8 cellular contexts compared by ENCODE assay signal in the genomic region with DNA sequence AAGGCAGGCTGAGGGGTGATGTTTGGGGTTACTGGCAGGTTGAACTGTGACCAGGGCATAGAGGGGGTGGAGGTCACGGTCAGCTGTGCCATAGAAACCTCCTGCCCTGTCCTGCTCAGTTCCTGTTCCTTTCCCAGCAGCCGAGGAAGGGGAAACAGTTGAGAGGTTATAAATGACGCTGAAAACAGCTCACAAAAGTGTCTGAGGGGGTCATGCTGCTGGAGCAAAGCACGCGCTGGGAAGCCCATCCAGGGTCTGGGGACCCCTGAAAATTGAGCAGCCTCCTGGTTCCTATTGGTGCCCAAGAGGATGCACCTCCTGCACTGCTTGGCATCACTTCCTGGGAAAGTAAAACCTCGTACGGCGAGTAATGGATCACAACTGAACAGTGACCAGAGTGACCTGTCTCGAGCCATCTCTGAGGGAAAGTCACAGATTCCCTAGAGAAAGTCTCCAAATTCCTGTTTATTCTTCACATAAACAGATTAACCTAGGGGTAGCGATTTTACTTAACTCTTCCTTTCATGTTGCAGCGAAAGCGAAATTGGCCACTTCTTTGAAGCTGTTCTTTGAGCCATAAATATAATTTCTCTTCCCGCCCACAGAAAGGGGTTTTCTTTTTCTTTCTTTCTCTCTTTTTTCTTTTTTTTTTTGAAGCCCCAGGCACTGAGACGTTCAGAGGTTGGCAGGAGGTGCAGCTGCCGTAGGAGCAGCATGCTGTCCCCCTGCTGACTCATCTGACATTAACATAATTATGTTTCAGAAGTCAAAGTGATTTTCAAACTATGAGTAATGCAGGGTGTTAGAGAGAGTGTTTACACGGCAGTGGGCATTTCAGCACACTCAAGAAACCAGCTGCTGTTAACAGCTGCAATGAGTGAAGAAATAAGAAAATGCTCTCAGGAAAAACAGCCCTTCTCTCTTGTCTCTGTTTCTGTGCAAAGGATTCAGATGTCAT. TPM values are rescaled to one million over a fixed set of nuclear protein-coding genes. Genes with fewer than 3 reads are reported as not detected.
A peak's percentile ranks its signal among the peaks of the same experiment; 100 is the strongest.
DNase-seq lines count a peak whose midpoint lies in the region; FAIRE-seq and TF ChIP-seq lines count a peak whose summit lies in the region.

No MANE protein-coding gene starts in this region.

- H3K9me3 ChIP-seq in OCI-LY3 (ENCODE audit: insufficient read depth, low read length) (no peaks in the 10 kb centered on the region), prostate gland (no peaks in the 10 kb centered on the region), vagina (no peaks in the 10 kb centered on the region)

- peaks cover 32% of the 10 kb centered on the region for H3K4me1 Mint-ChIP-seq in activated T-helper 1 cell treated with anti-CD3 and anti-CD28 coated beads, Interleukin-12 subunit alpha, Interleukin-12 subunit beta, Interleukin-2, Interleukin-4 antibody, amounts not matched to agents 30 ng/mL and 10 ng/mL and 1 ng/mL, durations not matched to agents 14 hours and 24 hours and 36 hours (ENCODE audit: low read depth)

- H3K4me3 ChIP-seq in HL-60 (replicated peaks; ENCODE audit: insufficient read depth, low read length) (peak overlapping the region; percentile 46), OCI-LY3 (ENCODE audit: low read length) (peak overlapping the region; percentile 72), prostate gland (peak overlapping the region; percentile 32 to 40), vagina (peak overlapping the region; percentile 48 to 54)

- H3K27me3 ChIP-seq in HL-60 (ENCODE audit: insufficient read depth, poor library complexity, severe bottlenecking) (no peaks in the 10 kb centered on the region), OCI-LY3 (ENCODE audit: low read depth, low read length) (no peaks in the 10 kb centered on the region), prostate gland (replicated peaks; ENCODE audit: insufficient read depth) (no peaks in the 10 kb centered on the region), vagina (no peaks in the 10 kb centered on the region)

- H3K27ac Mint-ChIP-seq in activated T-helper 1 cell treated with anti-CD3 and anti-CD28 coated beads, Interleukin-12 subunit alpha, Interleukin-12 subunit beta, Interleukin-2, Interleukin-4 antibody, amounts not matched to agents 30 ng/mL and 10 ng/mL and 1 ng/mL, durations not matched to agents 14 hours and 24 hours and 36 hours, result peak overlapping the region; percentile 94

- DNase-seq in DMS 273 (lab: John Stamatoyannopoulos, UW; ENCODE audit: unreplicated experiment), result peak; percentile 90
- DNase-seq in GM20000 (ENCODE audit: low spot score), result peak; percentile 89
- no peak for DNase-seq in HL-60 (ENCODE audit: low read depth in 1 of 2, low spot score in 1 of 2)
- DNase-seq in activated T-helper 1 cell treated with anti-CD3 and anti-CD28 coated beads, Interleukin-12 subunit alpha, Interleukin-12 subunit beta, Interleukin-2, Interleukin-4 antibody, amounts not matched to agents 30 ng/mL and 10 ng/mL and 1 ng/mL, durations not matched to agents 14 hours and 24 hours and 36 hours (ENCODE audit: low spot score), result peak; percentile 57
- peak; percentile 29 to 68 for DNase-seq in frontal cortex (ENCODE audit: low spot score in 2 of 2)
- DNase-seq in prostate gland (ENCODE audit: low spot score), result peak; percentile 40
- DNase-seq in vagina (ENCODE audit: extremely low spot score in 2 of 2), result peak in 1 of 2 donors; percentile 86

- peaks cover 2% of the 10 kb centered on the region for H3K36me3 Mint-ChIP-seq in activated T-helper 1 cell treated with anti-CD3 and anti-CD28 coated beads, Interleukin-12 subunit alpha, Interleukin-12 subunit beta, Interleukin-2, Interleukin-4 antibody, amounts not matched to agents 30 ng/mL and 10 ng/mL and 1 ng/mL, durations not matched to agents 14 hours and 24 hours and 36 hours (ENCODE audit: low read depth)

- intact Hi-C loops in activated T-helper 1 cell treated with anti-CD3 and anti-CD28 coated beads, Interleukin-12 subunit alpha, Interleukin-12 subunit beta, Interleukin-2, Interleukin-4 antibody, amounts not matched to agents 30 ng/mL and 10 ng/mL and 1 ng/mL, durations not matched to agents 14 hours and 24 hours and 36 hours (cut with micrococcal nuclease), result loop anchor here (1.0 to 5.0 kb wide), 12 partner anchors 8 to 734 kb away; a partner anchor contains a TSS
- intact Hi-C loops in prostate gland (cut with DNase I), result no loop called here
- intact Hi-C loops in vagina (cut with DNase I), result no loop called here

- H3K36me3 ChIP-seq in OCI-LY3 (replicated peaks; ENCODE audit: low read depth, low read length) (no peaks in the 10 kb centered on the region), prostate gland (no peaks in the 10 kb centered on the region), vagina (no peaks in the 10 kb centered on the region)

- WGBS in prostate gland, result 2% methylated on average over 16 of the region's 16 CpGs

- peak overlapping the region; percentile 93 for H3K4me2 ChIP-seq in OCI-LY3 (ENCODE audit: low read length)

- H3K79me2 ChIP-seq in OCI-LY3 (ENCODE audit: low read length), result no peaks in the 10 kb centered on the region

- H3K27me3 Mint-ChIP-seq in activated T-helper 1 cell treated with anti-CD3 and anti-CD28 coated beads, Interleukin-12 subunit alpha, Interleukin-12 subunit beta, Interleukin-2, Interleukin-4 antibody, amounts not matched to agents 30 ng/mL and 10 ng/mL and 1 ng/mL, durations not matched to agents 14 hours and 24 hours and 36 hours (ENCODE audit: insufficient read depth), result peaks cover 20% of the 10 kb centered on the region

- H4K20me1 ChIP-seq in OCI-LY3 (ENCODE audit: insufficient read depth, low read length), result no peaks in the 10 kb centered on the region

- FAIRE-seq in frontal cortex (lab: Jason Lieb, UNC), result no peak

- peak overlapping the region; percentile 85 for H3K4me3 Mint-ChIP-seq in activated T-helper 1 cell treated with anti-CD3 and anti-CD28 coated beads, Interleukin-12 subunit alpha, Interleukin-12 subunit beta, Interleukin-2, Interleukin-4 antibody, amounts not matched to agents 30 ng/mL and 10 ng/mL and 1 ng/mL, durations not matched to agents 14 hours and 24 hours and 36 hours

- TF ChIP-seq POLR2A in prostate gland (IDR thresholded peaks at IDR 0.05) (peak; percentile 7), vagina (IDR thresholded peaks at IDR 0.05) (peak in 1 of 2 donors; percentile 6)

- no peak overlapping the region for H3K27ac ChIP-seq in HL-60 (replicated peaks)
- peak overlapping the region; percentile 95 for H3K27ac ChIP-seq in OCI-LY3 (ENCODE audit: low read length)
- H3K27ac ChIP-seq in prostate gland, result peak overlapping the region; percentile 62 to 75
- H3K27ac ChIP-seq in vagina, result peak overlapping the region; percentile 82

- H2AFZ ChIP-seq in OCI-LY3 (ENCODE audit: low read depth, low read length), result no peak overlapping the region

- H3K9me3 Mint-ChIP-seq in activated T-helper 1 cell treated with anti-CD3 and anti-CD28 coated beads, Interleukin-12 subunit alpha, Interleukin-12 subunit beta, Interleukin-2, Interleukin-4 antibody, amounts not matched to agents 30 ng/mL and 10 ng/mL and 1 ng/mL, durations not matched to agents 14 hours and 24 hours and 36 hours, result peaks cover 3% of the 10 kb centered on the region

- peak overlapping the region; percentile 87 for H3K9ac ChIP-seq in OCI-LY3 (ENCODE audit: low read length)

- H3K4me1 ChIP-seq in OCI-LY3 (ENCODE audit: low read length), result peaks cover 64% of the 10 kb centered on the region
- H3K4me1 ChIP-seq in prostate gland (replicated peaks), result no peaks in the 10 kb centered on the region
- H3K4me1 ChIP-seq in vagina, result peaks cover 9% of the 10 kb centered on the region

- no peak for TF ChIP-seq CTCF in GM20000 (IDR thresholded peaks at IDR 0.05; ENCODE audit: extremely low read depth, missing control alignments)
- TF ChIP-seq CTCF in HL-60 (IDR thresholded peaks at IDR 0.05; ENCODE audit: insufficient read depth, low read length), result no peak
- TF ChIP-seq CTCF in OCI-LY3 (IDR thresholded peaks at IDR 0.05; ENCODE audit: low read depth, low read length), result no peak
- TF ChIP-seq CTCF in prostate gland (IDR thresholded peaks at IDR 0.05), result peak in 1 of 4 experiments; percentile 8
- TF ChIP-seq CTCF in vagina (IDR thresholded peaks at IDR 0.05), result no peak

RNA-seq across cellular contexts. Expression of a gene that starts 41.8 kb away (rescaled TPM):
- total RNA-seq in activated T-helper 1 cell treated with anti-CD3 and anti-CD28 coated beads, Interleukin-12 subunit alpha, Interleukin-12 subunit beta, Interleukin-2, Interleukin-4 antibody, amounts not matched to agents 30 ng/mL and 10 ng/mL and 1 ng/mL, durations not matched to agents 14 hours and 24 hours and 36 hours, result 23.0 and 23.3 TPM in 2 replicates
- 1.6 TPM for total RNA-seq in frontal cortex
- total RNA-seq in prostate gland, result 10 to 100 TPM in 1 of 2 donors, 1 to 10 TPM in 1; 6.0 to 14.8 TPM
- total RNA-seq in vagina, result 34.9 TPM

Comparison
In these comparisons a context has a peak if more than half of its experiments do, and no peak if none do; other contexts are left out.
1. DNase-seq: peak in DMS 273 (single experiment), GM20000 (single experiment), activated T-helper 1 cell treated with anti-CD3 and anti-CD28 coated beads, Interleukin-12 subunit alpha, Interleukin-12 subunit beta, Interleukin-2, Interleukin-4 antibody, amounts not matched to agents 30 ng/mL and 10 ng/mL and 1 ng/mL, durations not matched to agents 14 hours and 24 hours and 36 hours (single experiment), frontal cortex (2 of 2) and prostate gland (single experiment); none in HL-60 (0 of 2).
2. Peak in every context shown above with its lines, with median percentiles within 50 percentile points of each other: H3K4me3 ChIP-seq.